8 cellular contexts compared by ENCODE assay signal in genomic region chr2:206442854-206443734, GRCh38. TPM values are rescaled to one million over a fixed set of nuclear protein-coding genes. Genes with fewer than 3 reads are reported as not detected.
DNase-seq lines count a peak whose midpoint lies in the region; ATAC-seq and TF ChIP-seq lines count a peak whose summit lies in the region.

A gene with protein sequence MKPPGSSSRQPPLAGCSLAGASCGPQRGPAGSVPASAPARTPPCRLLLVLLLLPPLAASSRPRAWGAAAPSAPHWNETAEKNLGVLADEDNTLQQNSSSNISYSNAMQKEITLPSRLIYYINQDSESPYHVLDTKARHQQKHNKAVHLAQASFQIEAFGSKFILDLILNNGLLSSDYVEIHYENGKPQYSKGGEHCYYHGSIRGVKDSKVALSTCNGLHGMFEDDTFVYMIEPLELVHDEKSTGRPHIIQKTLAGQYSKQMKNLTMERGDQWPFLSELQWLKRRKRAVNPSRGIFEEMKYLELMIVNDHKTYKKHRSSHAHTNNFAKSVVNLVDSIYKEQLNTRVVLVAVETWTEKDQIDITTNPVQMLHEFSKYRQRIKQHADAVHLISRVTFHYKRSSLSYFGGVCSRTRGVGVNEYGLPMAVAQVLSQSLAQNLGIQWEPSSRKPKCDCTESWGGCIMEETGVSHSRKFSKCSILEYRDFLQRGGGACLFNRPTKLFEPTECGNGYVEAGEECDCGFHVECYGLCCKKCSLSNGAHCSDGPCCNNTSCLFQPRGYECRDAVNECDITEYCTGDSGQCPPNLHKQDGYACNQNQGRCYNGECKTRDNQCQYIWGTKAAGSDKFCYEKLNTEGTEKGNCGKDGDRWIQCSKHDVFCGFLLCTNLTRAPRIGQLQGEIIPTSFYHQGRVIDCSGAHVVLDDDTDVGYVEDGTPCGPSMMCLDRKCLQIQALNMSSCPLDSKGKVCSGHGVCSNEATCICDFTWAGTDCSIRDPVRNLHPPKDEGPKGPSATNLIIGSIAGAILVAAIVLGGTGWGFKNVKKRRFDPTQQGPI (plus strand): TSS chr2:206443532. CDS start chr2:206443867, 335 bp downstream.

- WGBS in mammary epithelial cell (ENCODE audit: low coverage, missing lambda C conversion rate), result 4% methylated on average over 17 of the region's 81 CpGs

- peak within 1 kb of the TSS; percentile 97 for H3K4me2 ChIP-seq in Karpas-422 (ENCODE audit: low read depth, low read length, poor library complexity, severe bottlenecking)
- peak within 1 kb of the TSS; percentile 94 for H3K4me2 ChIP-seq in mammary epithelial cell (ENCODE audit: insufficient read depth, low read depth, low read length)
- peak within 1 kb of the TSS; percentile 93 for H3K4me2 ChIP-seq in skeletal muscle satellite cell (ENCODE audit: low read length)

- H3K9me2 ChIP-seq in Karpas-422 (replicated peaks; ENCODE audit: insufficient read depth, low read length), result no peaks in the 10 kb centered on the region

- H3K27ac ChIP-seq in CD8-positive, alpha-beta memory T cell (ENCODE audit: low read depth, low read length), result no peak within 1 kb of the TSS
- no peak within 1 kb of the TSS for H3K27ac ChIP-seq in Karpas-422 (ENCODE audit: low read length)
- no peak within 1 kb of the TSS for H3K27ac ChIP-seq in mammary epithelial cell (ENCODE audit: insufficient read depth, low read depth, low read length)

- H3K4me3 ChIP-seq in CD8-positive, alpha-beta memory T cell (ENCODE audit: low read length), result no peak within 1 kb of the TSS
- H3K4me3 ChIP-seq in Karpas-422 (ENCODE audit: low read length) (peak within 1 kb of the TSS; percentile 77), mammary epithelial cell (replicated peaks in 1 of 3; ENCODE audit: insufficient read depth in 1 of 3, low read depth in 2 of 3, low read length in 3 of 3) (peak within 1 kb of the TSS; percentile 34 to 51 (median 39)), iPS-18c (ENCODE audit: insufficient read depth, low read depth, low read length) (peak within 1 kb of the TSS; percentile 74), skeletal muscle satellite cell (ENCODE audit: low read length) (peak within 1 kb of the TSS; percentile 82)

- peaks cover 14% of the 10 kb centered on the region for H3K27me3 ChIP-seq in CD8-positive, alpha-beta memory T cell (ENCODE audit: insufficient read depth, low read length, poor library complexity, severe bottlenecking)
- H3K27me3 ChIP-seq in Karpas-422 (ENCODE audit: low read length) (0 out of 2 replicates have a peak, but pooled peaks cover 2% of the 10 kb centered on the region), mammary epithelial cell (ENCODE audit: insufficient read depth, low read length) (peaks cover 32% of the 10 kb centered on the region), skeletal muscle satellite cell (ENCODE audit: control insufficient read depth, insufficient read depth, low read length) (peaks cover 26% of the 10 kb centered on the region)

- peak; percentile 53 for ATAC-seq in GM19455 (IDR thresholded peaks at IDR 0.05; ENCODE audit: unreplicated experiment)

- H3K9me3 Mint-ChIP-seq in CD8-positive, alpha-beta memory T cell, result peaks cover 0 to 2% (median 0%) of the 10 kb centered on the region in 5 donors
- H3K9me3 Mint-ChIP-seq in T-helper 2 cell treated with Interferon-gamma antibody and Interleukin-4, amounts not matched to agents 5 μg/mL and 100 μg/mL, for 36 hours, result no peaks in the 10 kb centered on the region

- intact Hi-C loops in mammary epithelial cell (cut with micrococcal nuclease), result loop anchor here (5.0 kb wide), 1 partner anchor 114 kb away; no protein-coding TSS in a partner anchor

- in situ Hi-C loops in mammary epithelial cell (cut with MboI; ENCODE audit: low sequenced_read_pairs in 2 of 2), result no loop called here

- BruUV-seq in mammary epithelial cell (replicated peaks; lab: Mats Ljungman, UMichigan), result no TSS peak

- peak within 1 kb of the TSS in 1 of 8 donors; percentile 35 for H3K27ac Mint-ChIP-seq in CD8-positive, alpha-beta memory T cell
- H3K27ac Mint-ChIP-seq in T-helper 2 cell treated with Interferon-gamma antibody and Interleukin-4, amounts not matched to agents 5 μg/mL and 100 μg/mL, for 36 hours, result no peak within 1 kb of the TSS

- H4K20me1 ChIP-seq in Karpas-422 (ENCODE audit: insufficient read depth, low read depth, low read length), result 0 out of 2 replicates have a peak, but pooled peaks cover 4% of the 10 kb centered on the region
- H4K20me1 ChIP-seq in mammary epithelial cell (ENCODE audit: insufficient read depth, low read length), result no peaks in the 10 kb centered on the region

- peak within 1 kb of the TSS; percentile 19 to 84 (median 74) for H3K4me3 Mint-ChIP-seq in CD8-positive, alpha-beta memory T cell
- peak within 1 kb of the TSS; percentile 84 for H3K4me3 Mint-ChIP-seq in T-helper 2 cell treated with Interferon-gamma antibody and Interleukin-4, amounts not matched to agents 5 μg/mL and 100 μg/mL, for 36 hours

- H2AFZ ChIP-seq in Karpas-422 (ENCODE audit: low read length) (peak within 1 kb of the TSS; percentile 85), mammary epithelial cell (ENCODE audit: low read depth, low read length) (peak within 1 kb of the TSS; percentile 87)

- no peaks in the 10 kb centered on the region for H3K36me3 ChIP-seq in CD8-positive, alpha-beta memory T cell (ENCODE audit: insufficient read depth, low read length)
- no peaks in the 10 kb centered on the region for H3K36me3 ChIP-seq in Karpas-422 (ENCODE audit: insufficient read depth, low read length)
- H3K36me3 ChIP-seq in mammary epithelial cell (ENCODE audit: insufficient read depth, low read length), result no peaks in the 10 kb centered on the region
- H3K36me3 ChIP-seq in skeletal muscle satellite cell (ENCODE audit: insufficient read depth, low read length), result no peaks in the 10 kb centered on the region

- POLR2A ChIA-PET in CD8-positive, alpha-beta memory T cell (lab: Charles Lee), result no interaction called here

- CTCF ChIA-PET in CD8-positive, alpha-beta memory T cell (lab: Charles Lee), result no interaction called here
- CTCF ChIA-PET in mammary epithelial cell (lab: Charles Lee; ENCODE audit: low non-redundant PET), result no interaction called here

- H3K79me2 ChIP-seq in Karpas-422 (ENCODE audit: low read length) (no peaks in the 10 kb centered on the region), mammary epithelial cell (ENCODE audit: insufficient read depth, low read length) (no peaks in the 10 kb centered on the region)

- no peaks in the 10 kb centered on the region for H3K36me3 Mint-ChIP-seq in CD8-positive, alpha-beta memory T cell
- H3K36me3 Mint-ChIP-seq in T-helper 2 cell treated with Interferon-gamma antibody and Interleukin-4, amounts not matched to agents 5 μg/mL and 100 μg/mL, for 36 hours (ENCODE audit: low read depth), result peaks cover 2% of the 10 kb centered on the region

- H3K9me3 ChIP-seq in CD8-positive, alpha-beta memory T cell (ENCODE audit: low read length), result no peaks in the 10 kb centered on the region
- H3K9me3 ChIP-seq in Karpas-422 (ENCODE audit: low read length) (no peaks in the 10 kb centered on the region), mammary epithelial cell (replicated peaks; ENCODE audit: insufficient read depth, low read length) (no peaks in the 10 kb centered on the region), iPS-18c (ENCODE audit: control insufficient read depth, insufficient read depth, low read length) (no peaks in the 10 kb centered on the region), skeletal muscle satellite cell (replicated peaks; ENCODE audit: low read length) (no peaks in the 10 kb centered on the region)

- peak in 2 of 5 donors; percentile 4 to 53 for DNase-seq in CD8-positive, alpha-beta memory T cell
- DNase-seq in Karpas-422, result peak; percentile 85
- peak; percentile 49 for DNase-seq in T-helper 2 cell treated with Interferon-gamma antibody and Interleukin-4, amounts not matched to agents 5 μg/mL and 100 μg/mL, for 36 hours (ENCODE audit: low spot score)
- peak; percentile 50 for DNase-seq in mammary epithelial cell
- DNase-seq in OCI-M2 (lab: John Stamatoyannopoulos, UW; ENCODE audit: unreplicated experiment), result no peak

- peaks cover 10% of the 10 kb centered on the region for H3K4me1 ChIP-seq in CD8-positive, alpha-beta memory T cell (ENCODE audit: insufficient read depth, low read length)
- H3K4me1 ChIP-seq in Karpas-422 (ENCODE audit: low read length) (peaks cover 11% of the 10 kb centered on the region), mammary epithelial cell (ENCODE audit: insufficient read depth, low read length) (no peaks in the 10 kb centered on the region), skeletal muscle satellite cell (ENCODE audit: control insufficient read depth, insufficient read depth, low read length) (peaks cover 12% of the 10 kb centered on the region)

- TF ChIP-seq CTCF in mammary epithelial cell (conservative IDR thresholded peaks at IDR 0.05 in 1 of 2, IDR thresholded peaks at IDR 0.05 in 1 of 2; ENCODE audit: extremely low read depth in 1 of 2, insufficient read depth in 1 of 2, low read depth in 1 of 2, low read length in 2 of 2), result peak in 1 of 2 donors; percentile 6

- peaks cover 46 to 86% of the 10 kb centered on the region in 2 donors for H3K27me3 Mint-ChIP-seq in CD8-positive, alpha-beta memory T cell
- H3K27me3 Mint-ChIP-seq in T-helper 2 cell treated with Interferon-gamma antibody and Interleukin-4, amounts not matched to agents 5 μg/mL and 100 μg/mL, for 36 hours (ENCODE audit: low read depth), result peaks cover 81% of the 10 kb centered on the region

- H3K4me1 Mint-ChIP-seq in CD8-positive, alpha-beta memory T cell, result peaks cover 10 to 19% (median 14%) of the 10 kb centered on the region in 3 donors
- peaks cover 13% of the 10 kb centered on the region for H3K4me1 Mint-ChIP-seq in T-helper 2 cell treated with Interferon-gamma antibody and Interleukin-4, amounts not matched to agents 5 μg/mL and 100 μg/mL, for 36 hours (ENCODE audit: low read depth)

- H3K9ac ChIP-seq in Karpas-422 (ENCODE audit: low read length) (peak within 1 kb of the TSS; percentile 69), mammary epithelial cell (ENCODE audit: insufficient read depth, low read length) (no peak within 1 kb of the TSS), skeletal muscle satellite cell (ENCODE audit: low read depth, low read length) (peak within 1 kb of the TSS; percentile 77)

- dilution Hi-C loops in mammary epithelial cell (cut with HindIII; ENCODE audit: low sequenced_read_pairs), result no loop called here

RNA-seq across cellular contexts. Expression of the gene that starts here (rescaled TPM):
- total RNA-seq in CD8-positive, alpha-beta memory T cell, result under 1 TPM; 0.55 to 0.98 TPM
- polyA plus RNA-seq in CD8-positive, alpha-beta memory T cell, result not detected
- total RNA-seq in Karpas-422 (2014; rRNA removed; shearing (Covaris generic); ENCODE audit: low replicate concordance), result not detected in 2 replicates
- 10 to 100 TPM; 19.0 to 30.1 TPM for total RNA-seq in mammary epithelial cell
- 2.5 TPM for polyA plus RNA-seq in mammary epithelial cell
- polyA minus RNA-seq in mammary epithelial cell, result not detected
- total RNA-seq in skeletal muscle satellite cell (2012; rRNA removed), result 3.5 and 4.6 TPM in 2 replicates

Comparison
In these comparisons a context has a peak if more than half of its experiments do, and no peak if none do; other contexts are left out.
1. RNA of the gene that starts here (total RNA-seq): 19.0 to 30.1 TPM in mammary epithelial cell; 0.55 to 0.98 TPM in CD8-positive, alpha-beta memory T cell and not detected in Karpas-422; every median in the first group is over 10 times any median in the second.
2. Peak in DNase-seq, H3K4me3 ChIP-seq, H3K9ac ChIP-seq and H3K4me2 ChIP-seq in Karpas-422; RNA of the gene not detected or under 1 TPM.
3. Peak in every context shown above with its lines, with median percentiles within 50 percentile points of each other: H3K4me2 ChIP-seq.